Comparison of ENCODE assay signal across 1 cellular context in genomic region chr17:60135160-60135950, GRCh38.
TF ChIP-seq lines count a peak whose summit lies in the region.

No MANE protein-coding gene starts in this region.

TF ChIP-seq in HepG2, 621 proteins besides CTCF, POLR2A, EP300 and RAD21 (continued from another document and continues in another):
- TF ChIP-seq, protein P1, sequence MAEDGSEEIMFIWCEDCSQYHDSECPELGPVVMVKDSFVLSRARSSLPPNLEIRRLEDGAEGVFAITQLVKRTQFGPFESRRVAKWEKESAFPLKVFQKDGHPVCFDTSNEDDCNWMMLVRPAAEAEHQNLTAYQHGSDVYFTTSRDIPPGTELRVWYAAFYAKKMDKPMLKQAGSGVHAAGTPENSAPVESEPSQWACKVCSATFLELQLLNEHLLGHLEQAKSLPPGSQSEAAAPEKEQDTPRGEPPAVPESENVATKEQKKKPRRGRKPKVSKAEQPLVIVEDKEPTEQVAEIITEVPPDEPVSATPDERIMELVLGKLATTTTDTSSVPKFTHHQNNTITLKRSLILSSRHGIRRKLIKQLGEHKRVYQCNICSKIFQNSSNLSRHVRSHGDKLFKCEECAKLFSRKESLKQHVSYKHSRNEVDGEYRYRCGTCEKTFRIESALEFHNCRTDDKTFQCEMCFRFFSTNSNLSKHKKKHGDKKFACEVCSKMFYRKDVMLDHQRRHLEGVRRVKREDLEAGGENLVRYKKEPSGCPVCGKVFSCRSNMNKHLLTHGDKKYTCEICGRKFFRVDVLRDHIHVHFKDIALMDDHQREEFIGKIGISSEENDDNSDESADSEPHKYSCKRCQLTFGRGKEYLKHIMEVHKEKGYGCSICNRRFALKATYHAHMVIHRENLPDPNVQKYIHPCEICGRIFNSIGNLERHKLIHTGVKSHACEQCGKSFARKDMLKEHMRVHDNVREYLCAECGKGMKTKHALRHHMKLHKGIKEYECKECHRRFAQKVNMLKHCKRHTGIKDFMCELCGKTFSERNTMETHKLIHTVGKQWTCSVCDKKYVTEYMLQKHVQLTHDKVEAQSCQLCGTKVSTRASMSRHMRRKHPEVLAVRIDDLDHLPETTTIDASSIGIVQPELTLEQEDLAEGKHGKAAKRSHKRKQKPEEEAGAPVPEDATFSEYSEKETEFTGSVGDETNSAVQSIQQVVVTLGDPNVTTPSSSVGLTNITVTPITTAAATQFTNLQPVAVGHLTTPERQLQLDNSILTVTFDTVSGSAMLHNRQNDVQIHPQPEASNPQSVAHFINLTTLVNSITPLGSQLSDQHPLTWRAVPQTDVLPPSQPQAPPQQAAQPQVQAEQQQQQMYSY (CRISPR knock-in tag; IDR thresholded peaks at IDR 0.05): peak; percentile 87
- TF ChIP-seq SKIL (CRISPR knock-in tag; IDR thresholded peaks at IDR 0.05; ENCODE audit: borderline replicate concordance) (no peak), ZNF672 (CRISPR knock-in tag; IDR thresholded peaks at IDR 0.05) (no peak), ETV6 (CRISPR knock-in tag; conservative IDR thresholded peaks at IDR 0.05) (no peak; the same call in 1 of the 2 replicates), ARNT2 (CRISPR knock-in tag; IDR thresholded peaks at IDR 0.05; ENCODE audit: low read depth) (no peak), FOSL1 (CRISPR knock-in tag; IDR thresholded peaks at IDR 0.05; ENCODE audit: borderline replicate concordance) (peak; percentile 52; the same call in 1 of the 2 replicates), ZNF687 (CRISPR knock-in tag; IDR thresholded peaks at IDR 0.05) (peak; percentile 97), ZNF546 (CRISPR knock-in tag; conservative IDR thresholded peaks at IDR 0.05) (no peak), TCF7 (IDR thresholded peaks at IDR 0.05; ENCODE audit: low read depth) (no peak), IKZF4 (CRISPR knock-in tag; IDR thresholded peaks at IDR 0.05; ENCODE audit: borderline replicate concordance, low read depth, not compliant biosample characterization) (no peak), KAT8 (CRISPR knock-in tag; IDR thresholded peaks at IDR 0.05) (peak; percentile 92), ZFP90 (CRISPR knock-in tag; IDR thresholded peaks at IDR 0.05; ENCODE audit: borderline replicate concordance) (peak; percentile 97), KAT2B (IDR thresholded peaks at IDR 0.05; ENCODE audit: borderline replicate concordance, low read depth, low read length) (no peak), NFKBIZ (CRISPR knock-in tag; IDR thresholded peaks at IDR 0.05) (no peak), REPIN1 (CRISPR knock-in tag; IDR thresholded peaks at IDR 0.05; ENCODE audit: borderline replicate concordance, low read depth) (peak; percentile 88), HDAC6 (IDR thresholded peaks at IDR 0.05; ENCODE audit: low read depth, low read length) (no peak), ZNF800 (CRISPR knock-in tag; IDR thresholded peaks at IDR 0.05) (peak; percentile 86), ZFYVE20 (CRISPR knock-in tag; IDR thresholded peaks at IDR 0.05; ENCODE audit: borderline replicate concordance, low read depth) (no peak), KLF15 (CRISPR knock-in tag; IDR thresholded peaks at IDR 0.05; ENCODE audit: borderline replicate concordance) (peak; percentile 81; the same call in 1 of the 2 replicates), ESRRA (CRISPR knock-in tag; IDR thresholded peaks at IDR 0.05; ENCODE audit: low read depth) (no peak), EHMT2 (IDR thresholded peaks at IDR 0.05; ENCODE audit: borderline replicate concordance, low read depth, low read length) (peak; percentile 57; the same call in 1 of the 2 replicates), ZNF414 (CRISPR knock-in tag; IDR thresholded peaks at IDR 0.05) (no peak), GTF3A (CRISPR knock-in tag; conservative IDR thresholded peaks at IDR 0.05) (peak; percentile 74; the same call in 1 of the 2 replicates), SOX13 (IDR thresholded peaks at IDR 0.05) (no peak), SOX13 (CRISPR knock-in tag; conservative IDR thresholded peaks at IDR 0.05 in 1 of 2, IDR thresholded peaks at IDR 0.05 in 1 of 2) (peak in 1 of 2 experiments; percentile 37; a peak in 1 of 4 replicates), ZBTB4 (CRISPR knock-in tag; IDR thresholded peaks at IDR 0.05; ENCODE audit: borderline replicate concordance) (0 out of 2 replicates have a peak, but pooled peaks have one; percentile 59), ZFY (CRISPR knock-in tag; IDR thresholded peaks at IDR 0.05) (peak; percentile 94), HCFC1 (IDR thresholded peaks at IDR 0.05; ENCODE audit: low read depth, low read length) (peak; percentile 34; the same call in 1 of the 2 replicates), ZSCAN9 (CRISPR knock-in tag; IDR thresholded peaks at IDR 0.05; ENCODE audit: borderline replicate concordance) (peak; percentile 58; the same call in 1 of the 2 replicates), ZNF563 (CRISPR knock-in tag; IDR thresholded peaks at IDR 0.05) (peak; percentile 75; the same call in 1 of the 2 replicates), TP53 (CRISPR knock-in tag; conservative IDR thresholded peaks at IDR 0.05) (peak; percentile 90; the same call in 1 of the 2 replicates)
- TF ChIP-seq, protein P2, sequence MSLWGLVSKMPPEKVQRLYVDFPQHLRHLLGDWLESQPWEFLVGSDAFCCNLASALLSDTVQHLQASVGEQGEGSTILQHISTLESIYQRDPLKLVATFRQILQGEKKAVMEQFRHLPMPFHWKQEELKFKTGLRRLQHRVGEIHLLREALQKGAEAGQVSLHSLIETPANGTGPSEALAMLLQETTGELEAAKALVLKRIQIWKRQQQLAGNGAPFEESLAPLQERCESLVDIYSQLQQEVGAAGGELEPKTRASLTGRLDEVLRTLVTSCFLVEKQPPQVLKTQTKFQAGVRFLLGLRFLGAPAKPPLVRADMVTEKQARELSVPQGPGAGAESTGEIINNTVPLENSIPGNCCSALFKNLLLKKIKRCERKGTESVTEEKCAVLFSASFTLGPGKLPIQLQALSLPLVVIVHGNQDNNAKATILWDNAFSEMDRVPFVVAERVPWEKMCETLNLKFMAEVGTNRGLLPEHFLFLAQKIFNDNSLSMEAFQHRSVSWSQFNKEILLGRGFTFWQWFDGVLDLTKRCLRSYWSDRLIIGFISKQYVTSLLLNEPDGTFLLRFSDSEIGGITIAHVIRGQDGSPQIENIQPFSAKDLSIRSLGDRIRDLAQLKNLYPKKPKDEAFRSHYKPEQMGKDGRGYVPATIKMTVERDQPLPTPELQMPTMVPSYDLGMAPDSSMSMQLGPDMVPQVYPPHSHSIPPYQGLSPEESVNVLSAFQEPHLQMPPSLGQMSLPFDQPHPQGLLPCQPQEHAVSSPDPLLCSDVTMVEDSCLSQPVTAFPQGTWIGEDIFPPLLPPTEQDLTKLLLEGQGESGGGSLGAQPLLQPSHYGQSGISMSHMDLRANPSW (CRISPR knock-in tag; IDR thresholded peaks at IDR 0.05; ENCODE audit: borderline replicate concordance): no peak
- TF ChIP-seq, protein P3, sequence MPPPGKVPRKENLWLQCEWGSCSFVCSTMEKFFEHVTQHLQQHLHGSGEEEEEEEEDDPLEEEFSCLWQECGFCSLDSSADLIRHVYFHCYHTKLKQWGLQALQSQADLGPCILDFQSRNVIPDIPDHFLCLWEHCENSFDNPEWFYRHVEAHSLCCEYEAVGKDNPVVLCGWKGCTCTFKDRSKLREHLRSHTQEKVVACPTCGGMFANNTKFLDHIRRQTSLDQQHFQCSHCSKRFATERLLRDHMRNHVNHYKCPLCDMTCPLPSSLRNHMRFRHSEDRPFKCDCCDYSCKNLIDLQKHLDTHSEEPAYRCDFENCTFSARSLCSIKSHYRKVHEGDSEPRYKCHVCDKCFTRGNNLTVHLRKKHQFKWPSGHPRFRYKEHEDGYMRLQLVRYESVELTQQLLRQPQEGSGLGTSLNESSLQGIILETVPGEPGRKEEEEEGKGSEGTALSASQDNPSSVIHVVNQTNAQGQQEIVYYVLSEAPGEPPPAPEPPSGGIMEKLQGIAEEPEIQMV (CRISPR knock-in tag; IDR thresholded peaks at IDR 0.05; ENCODE audit: low read depth): peak; percentile 85; the same call in 1 of the 2 replicates
